In genomic region chr17:5434984-5435383, GRCh38 we compare ENCODE assay signal across 1 cellular context.
TF ChIP-seq lines count a peak whose summit lies in the region.

No MANE protein-coding gene starts in this region.

TF ChIP-seq in GM12878, 131 proteins besides CTCF, POLR2A, EP300 and RAD21:
- TF ChIP-seq MXI1 (IDR thresholded peaks at IDR 0.05; ENCODE audit: low read depth, low read length) (no peak), TAF1 (IDR thresholded peaks at IDR 0.05; ENCODE audit: borderline replicate concordance, low read depth, low read length) (no peak), POLR2AphosphoS5 (IDR thresholded peaks at IDR 0.05; ENCODE audit: low read length) (no peak), ASH2L (IDR thresholded peaks at IDR 0.05; ENCODE audit: borderline replicate concordance, low read depth) (no peak), BMI1 (IDR thresholded peaks at IDR 0.05; ENCODE audit: borderline replicate concordance) (no peak)
- TF ChIP-seq, protein P1, sequence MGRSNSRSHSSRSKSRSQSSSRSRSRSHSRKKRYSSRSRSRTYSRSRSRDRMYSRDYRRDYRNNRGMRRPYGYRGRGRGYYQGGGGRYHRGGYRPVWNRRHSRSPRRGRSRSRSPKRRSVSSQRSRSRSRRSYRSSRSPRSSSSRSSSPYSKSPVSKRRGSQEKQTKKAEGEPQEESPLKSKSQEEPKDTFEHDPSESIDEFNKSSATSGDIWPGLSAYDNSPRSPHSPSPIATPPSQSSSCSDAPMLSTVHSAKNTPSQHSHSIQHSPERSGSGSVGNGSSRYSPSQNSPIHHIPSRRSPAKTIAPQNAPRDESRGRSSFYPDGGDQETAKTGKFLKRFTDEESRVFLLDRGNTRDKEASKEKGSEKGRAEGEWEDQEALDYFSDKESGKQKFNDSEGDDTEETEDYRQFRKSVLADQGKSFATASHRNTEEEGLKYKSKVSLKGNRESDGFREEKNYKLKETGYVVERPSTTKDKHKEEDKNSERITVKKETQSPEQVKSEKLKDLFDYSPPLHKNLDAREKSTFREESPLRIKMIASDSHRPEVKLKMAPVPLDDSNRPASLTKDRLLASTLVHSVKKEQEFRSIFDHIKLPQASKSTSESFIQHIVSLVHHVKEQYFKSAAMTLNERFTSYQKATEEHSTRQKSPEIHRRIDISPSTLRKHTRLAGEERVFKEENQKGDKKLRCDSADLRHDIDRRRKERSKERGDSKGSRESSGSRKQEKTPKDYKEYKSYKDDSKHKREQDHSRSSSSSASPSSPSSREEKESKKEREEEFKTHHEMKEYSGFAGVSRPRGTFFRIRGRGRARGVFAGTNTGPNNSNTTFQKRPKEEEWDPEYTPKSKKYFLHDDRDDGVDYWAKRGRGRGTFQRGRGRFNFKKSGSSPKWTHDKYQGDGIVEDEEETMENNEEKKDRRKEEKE (IDR thresholded peaks at IDR 0.05) = no peak
